In the genomic region with DNA sequence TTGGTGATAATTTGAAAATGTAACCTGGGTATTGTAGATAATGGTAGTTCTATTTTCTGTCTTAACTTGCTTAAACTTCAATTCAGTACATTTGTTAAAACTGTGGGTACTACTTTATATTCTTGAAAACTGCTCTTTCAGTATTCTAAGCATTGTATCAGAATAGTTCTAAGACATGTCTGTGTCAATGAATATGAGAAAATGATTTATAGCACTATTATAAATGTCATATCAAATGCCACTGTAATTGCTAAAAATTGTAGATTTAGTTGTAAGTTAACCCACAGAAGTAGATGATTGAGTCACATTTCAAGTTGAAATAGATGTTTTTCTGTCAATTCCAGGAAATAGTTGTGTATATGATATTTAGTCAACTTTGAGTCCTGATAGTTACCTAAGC, we compare ENCODE assay signal across 1 cellular context.
TF ChIP-seq lines count a peak whose summit lies in the region.

No MANE protein-coding gene starts in this region.

TF ChIP-seq in IMR-90, 13 proteins besides CTCF, POLR2A, EP300 and RAD21 (continued from another document):
- no peak for TF ChIP-seq USF2 (IDR thresholded peaks at IDR 0.05; ENCODE audit: low read depth, low read length)
- no peak for TF ChIP-seq RCOR1 (IDR thresholded peaks at IDR 0.05; ENCODE audit: insufficient replicate concordance, low read length)
- TF ChIP-seq MAFK (IDR thresholded peaks at IDR 0.05; ENCODE audit: low read depth, low read length): no peak
- no peak for TF ChIP-seq CHD1 (IDR thresholded peaks at IDR 0.05; ENCODE audit: low read depth, low read length)
- no peak for TF ChIP-seq MAZ (IDR thresholded peaks at IDR 0.05; ENCODE audit: borderline replicate concordance, low read depth, low read length)
